In the genomic region with DNA sequence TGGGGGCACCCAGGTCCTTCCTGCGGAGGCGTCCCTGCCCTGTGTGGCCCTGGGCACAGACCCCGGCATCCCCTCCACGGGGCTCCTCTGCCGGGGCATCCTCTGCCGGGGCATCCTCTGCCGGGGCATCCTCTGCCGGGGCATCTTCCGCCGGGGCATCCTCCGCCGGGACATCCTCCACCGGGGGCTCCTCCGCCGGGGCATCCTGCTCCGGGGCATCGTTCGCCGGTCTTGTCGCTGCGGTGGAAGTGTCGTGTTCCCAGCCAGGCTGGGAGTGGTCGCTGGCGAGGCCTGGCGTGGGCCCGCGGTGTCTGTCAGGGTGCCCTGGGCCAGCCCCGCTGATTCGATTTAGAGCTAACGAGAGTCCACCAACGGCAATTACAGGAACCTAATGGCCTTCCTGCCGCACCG, we compare ENCODE assay signal across 24 cellular contexts.
DNase-seq lines count a peak whose midpoint lies in the region; ATAC-seq and TF ChIP-seq lines count a peak whose summit lies in the region.
"Had no signal": no experiment of that assay in that cellular context is flagged by ENCODE, and none has a peak within 500 bp of the region (broad histone marks: within the 10 kb centered on the region; RNA-seq: fewer than 3 reads in every experiment).

No MANE protein-coding gene starts in this region.

- ATAC-seq in RWPE2 (ENCODE audit: low read depth) (no peak), left lobe of liver (no peak), GM18498 (IDR thresholded peaks at IDR 0.05; ENCODE audit: unreplicated experiment) (no peak), GM21529 (IDR thresholded peaks at IDR 0.05; ENCODE audit: unreplicated experiment) (no peak)
- ATAC-seq: activated CD8-positive, alpha-beta T cell treated with anti-CD3 and anti-CD28 coated beads, Interleukin-2, amount 10 ng/mL, durations not matched to agents 7 days and 5 days; WTC11 had no signal

- no peaks in the 10 kb centered on the region for H3K9me3 Mint-ChIP-seq in activated naive CD4-positive, alpha-beta T cell treated with anti-CD3 and anti-CD28 coated beads for 36 hours
- H3K9me3 Mint-ChIP-seq: activated T-helper 1 cell treated with anti-CD3 and anti-CD28 coated beads, Interleukin-12 subunit alpha, Interleukin-12 subunit beta, Interleukin-2, Interleukin-4 antibody, amounts not matched to agents 30 ng/mL and 10 ng/mL and 1 ng/mL, durations not matched to agents 14 hours and 24 hours and 36 hours; nephron; WTC11 had no signal

- no peak overlapping the region for H3K27ac ChIP-seq in RWPE2 (ENCODE audit: poor library complexity, severe bottlenecking)
- H3K27ac ChIP-seq: BLaER1, prostate gland, SK-N-MC had no signal

- H3K36me3 Mint-ChIP-seq in activated naive CD4-positive, alpha-beta T cell treated with anti-CD3 and anti-CD28 coated beads for 36 hours (ENCODE audit: low read depth), result peaks cover 24% of the 10 kb centered on the region
- H3K36me3 Mint-ChIP-seq: WTC11 had no signal

- peak; percentile 1 for DNase-seq in activated naive CD4-positive, alpha-beta T cell treated with anti-CD3 and anti-CD28 coated beads for 36 hours
- no peak for DNase-seq in activated naive CD4-positive, alpha-beta T cell (lab: John Stamatoyannopoulos, UW)
- DNase-seq in RWPE2 (ENCODE audit: low spot score), result peak; percentile 42
- DNase-seq in left lobe of liver (ENCODE audit: low spot score), result peak; percentile 28
- DNase-seq in stimulated activated CD8-positive, alpha-beta memory T cell treated with anti-CD3 and anti-CD28 coated beads, Interleukin-4, amount 100 ng/mL, for 48 hours, result peak; percentile 18
- no peak for DNase-seq in NCI-H1092 treated with DMSO at 0.1 percent for 48 hours (lab: John Stamatoyannopoulos, UW)
- DNase-seq: activated CD8-positive, alpha-beta T cell treated with anti-CD3 and anti-CD28 coated beads, Interleukin-2, amount 10 ng/mL, durations not matched to agents 7 days and 5 days; Calu3; EL; HFFc6; hippocampal formation; mesenchymal stem cell; NCI-H1105; NCI-H2081; substantia nigra had no signal

- no peaks in the 10 kb centered on the region for H3K27me3 Mint-ChIP-seq in activated naive CD4-positive, alpha-beta T cell treated with anti-CD3 and anti-CD28 coated beads for 36 hours (ENCODE audit: low read depth)

- H3K4me3 ChIP-seq in RWPE2 (ENCODE audit: severe bottlenecking), result no peak overlapping the region
- H3K4me3 ChIP-seq: BLaER1, prostate gland, SK-N-MC, smooth muscle cell had no signal

- H3K4me3 Mint-ChIP-seq in activated naive CD4-positive, alpha-beta T cell treated with anti-CD3 and anti-CD28 coated beads for 36 hours, result no peak overlapping the region
- H3K4me3 Mint-ChIP-seq: activated CD8-positive, alpha-beta T cell treated with anti-CD3 and anti-CD28 coated beads, Interleukin-2, amount 10 ng/mL, durations not matched to agents 7 days and 5 days; activated T-helper 1 cell treated with anti-CD3 and anti-CD28 coated beads, Interleukin-12 subunit alpha, Interleukin-12 subunit beta, Interleukin-2, Interleukin-4 antibody, amounts not matched to agents 30 ng/mL and 10 ng/mL and 1 ng/mL, durations not matched to agents 14 hours and 24 hours and 36 hours; HFFc6; nephron; WTC11 had no signal

- no peaks in the 10 kb centered on the region for H3K27me3 ChIP-seq in RWPE2 (ENCODE audit: insufficient read depth, poor library complexity, severe bottlenecking)
- H3K27me3 ChIP-seq: BLaER1 had no signal

- H3K27ac Mint-ChIP-seq in activated naive CD4-positive, alpha-beta T cell treated with anti-CD3 and anti-CD28 coated beads for 36 hours, result no peak overlapping the region
- H3K27ac Mint-ChIP-seq: activated CD8-positive, alpha-beta T cell treated with anti-CD3 and anti-CD28 coated beads, Interleukin-2, amount 10 ng/mL, durations not matched to agents 7 days and 5 days; HFFc6 had no signal

- no peak for TF ChIP-seq CTCF in RWPE2 (IDR thresholded peaks at IDR 0.05; ENCODE audit: poor library complexity, severe bottlenecking)

- H3K4me1 Mint-ChIP-seq in activated naive CD4-positive, alpha-beta T cell treated with anti-CD3 and anti-CD28 coated beads for 36 hours (ENCODE audit: low read depth), result peaks cover 39% of the 10 kb centered on the region

- no peaks in the 10 kb centered on the region for H3K9me3 ChIP-seq in RWPE2 (ENCODE audit: severe bottlenecking)
- H3K9me3 ChIP-seq: BLaER1, prostate gland had no signal

- CTCF ChIA-PET in activated naive CD4-positive, alpha-beta T cell treated with anti-CD3 and anti-CD28 coated beads for 36 hours (lab: Charles Lee), result no interaction called here

- no peaks in the 10 kb centered on the region for H3K4me1 ChIP-seq in RWPE2 (ENCODE audit: insufficient read depth, poor library complexity, severe bottlenecking)

- intact Hi-C loops in activated naive CD4-positive, alpha-beta T cell treated with anti-CD3 and anti-CD28 coated beads for 36 hours (cut with micrococcal nuclease), result no loop called here

- no peaks in the 10 kb centered on the region for H3K36me3 ChIP-seq in RWPE2 (ENCODE audit: low read depth)
- H3K36me3 ChIP-seq: prostate gland had no signal

Comparison
In these comparisons a context has a peak if more than half of its experiments do, and no peak if none do; other contexts are left out.
1. DNase-seq: peak in activated naive CD4-positive, alpha-beta T cell treated with anti-CD3 and anti-CD28 coated beads for 36 hours (single experiment), RWPE2 (single experiment), left lobe of liver (single experiment) and stimulated activated CD8-positive, alpha-beta memory T cell treated with anti-CD3 and anti-CD28 coated beads, Interleukin-4, amount 100 ng/mL, for 48 hours (single experiment); none in activated naive CD4-positive, alpha-beta T cell (0 of 4) and NCI-H1092 treated with DMSO at 0.1 percent for 48 hours (single experiment).